ENCODE assay signal across 15 cellular contexts in genomic region chr2:163682695-163683094, GRCh38. TPM values are rescaled to one million over a fixed set of nuclear protein-coding genes. Genes with fewer than 3 reads are reported as not detected.
DNase-seq lines count a peak whose midpoint lies in the region; FAIRE-seq and TF ChIP-seq lines count a peak whose summit lies in the region.
"Had no signal": no experiment of that assay in that cellular context is flagged by ENCODE, and none has a peak within 500 bp of the region (broad histone marks: within the 10 kb centered on the region; RNA-seq: fewer than 3 reads in every experiment).

No MANE protein-coding gene starts in this region.

- DNase-seq in H54 (ENCODE audit: insufficient read length, low spot score): no peak
- peak; percentile 48 for DNase-seq in RKO (ENCODE audit: low spot score)
- DNase-seq in fibroblast of pulmonary artery (ENCODE audit: low read depth): peak; percentile 65
- no peak for DNase-seq in smooth muscle cell (lab: John Stamatoyannopoulos, UW; ENCODE audit: unreplicated experiment)
- no peak for DNase-seq in GM10248 (ENCODE audit: extremely low spot score)
- DNase-seq in hypothalamus (lab: John Stamatoyannopoulos, UW): no peak
- no peak for DNase-seq in germinal center (ENCODE audit: low spot score)
- DNase-seq: amniotic stem cell, NCI-H524 treated with DMSO at 0.1 percent for 48 hours, T-helper 17 cell had no signal

- H2AFZ ChIP-seq in smooth muscle cell (ENCODE audit: low read depth): no peak overlapping the region

- no peaks in the 10 kb centered on the region for H3K9me3 ChIP-seq in smooth muscle cell (replicated peaks; ENCODE audit: low read depth)
- H3K9me3 ChIP-seq: prostate gland had no signal

- H3K4me3 ChIP-seq in fibroblast of pulmonary artery (replicated peaks; ENCODE audit: low read depth, low read length): no peak overlapping the region
- H3K4me3 ChIP-seq in smooth muscle cell: no peak overlapping the region
- H3K4me3 ChIP-seq: lung, prostate gland had no signal

- peak overlapping the region; percentile 35 for H3K4me2 ChIP-seq in smooth muscle cell

- H3K36me3 ChIP-seq in smooth muscle cell (ENCODE audit: low read depth): no peaks in the 10 kb centered on the region
- H3K36me3 ChIP-seq: prostate gland had no signal

- FAIRE-seq in H54 (lab: Jason Lieb, UNC): peak; percentile 93
- FAIRE-seq: G401.6 had no signal

- no peaks in the 10 kb centered on the region for H3F3A ChIP-seq in smooth muscle cell (ENCODE audit: low read depth)

- 73% methylated on average over 1 of the region's 1 CpG for WGBS in smooth muscle cell (ENCODE audit: low lambda C conversion rate)

- no peaks in the 10 kb centered on the region for H3K79me2 ChIP-seq in smooth muscle cell (ENCODE audit: low read depth)

- no peaks in the 10 kb centered on the region for H3K27me3 ChIP-seq in smooth muscle cell (ENCODE audit: low read depth)

- no peak overlapping the region for H3K9ac ChIP-seq in smooth muscle cell (ENCODE audit: low read depth)

- no peak for TF ChIP-seq POLR2A in H54 (IDR thresholded peaks at IDR 0.05; ENCODE audit: low read depth, low read length)

- TF ChIP-seq CTCF in fibroblast of pulmonary artery (IDR thresholded peaks at IDR 0.05; ENCODE audit: low read length, missing control alignments): peak; percentile 39
- no peak for TF ChIP-seq CTCF in smooth muscle cell (IDR thresholded peaks at IDR 0.05; ENCODE audit: borderline replicate concordance, insufficient read depth, poor library complexity, severe bottlenecking)
- TF ChIP-seq CTCF in GM10248 (IDR thresholded peaks at IDR 0.05; ENCODE audit: control extremely low read depth, extremely low read depth, low read depth, missing control alignments): no peak

- H3K27ac ChIP-seq in smooth muscle cell (ENCODE audit: low read depth): no peak overlapping the region
- H3K27ac ChIP-seq: epithelial cell of prostate, prostate gland had no signal

- CTCF ChIA-PET in GM10248 (lab: Yijun Ruan, JAX): no interaction called here

- POLR2A ChIA-PET in GM10248 (lab: Yijun Ruan, JAX): no interaction called here

- no peaks in the 10 kb centered on the region for H4K20me1 ChIP-seq in smooth muscle cell (ENCODE audit: low read depth)

- peaks cover 19% of the 10 kb centered on the region for H3K4me1 ChIP-seq in smooth muscle cell (ENCODE audit: low read depth)
- H3K4me1 ChIP-seq: prostate gland had no signal

RNA-seq across cellular contexts. Expression of gene FIGN, which starts 53.1 kb away (rescaled TPM):
- total RNA-seq in smooth muscle cell: 4.8 and 5.6 TPM in 2 replicates
- polyA plus RNA-seq in smooth muscle cell: 0.71 and 1.0 TPM in 2 replicates
- total RNA-seq: activated CD8-positive, alpha-beta memory T cell treated with anti-CD3 and anti-CD28 coated beads for 36 hours; T-helper 17 cell had no signal

Comparison
In these comparisons a context has a peak if more than half of its experiments do, and no peak if none do; other contexts are left out.
1. DNase-seq: peak in RKO (single experiment) and fibroblast of pulmonary artery (single experiment); none in H54 (single experiment), smooth muscle cell (single experiment), GM10248 (single experiment), hypothalamus (0 of 51) and germinal center (single experiment).